Comparison of ENCODE assay signal across 32 cellular contexts in the genomic region with DNA sequence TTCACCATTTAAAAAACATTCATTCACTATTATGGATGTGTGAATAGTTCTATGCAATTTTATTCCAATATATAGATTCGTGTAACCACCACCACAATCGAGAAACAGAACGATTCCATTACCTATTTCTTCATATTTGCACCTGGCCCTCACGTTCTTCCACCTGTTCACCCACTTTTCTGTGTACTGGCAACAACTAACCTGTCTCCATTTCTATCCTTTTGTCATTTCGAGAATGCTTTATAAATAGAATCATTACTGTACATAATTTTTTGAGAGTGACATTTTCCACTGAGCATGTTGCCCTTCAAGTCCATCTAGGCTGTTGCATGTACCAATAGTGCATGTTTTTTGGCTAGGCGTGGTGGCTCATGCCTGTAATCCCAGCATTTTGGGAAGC.
"Had no signal": no experiment of that assay in that cellular context is flagged by ENCODE, and none has a peak within 500 bp of the region (broad histone marks: within the 10 kb centered on the region; RNA-seq: fewer than 3 reads in every experiment).

No MANE protein-coding gene starts in this region.

- H3K4me3 ChIP-seq: PC-9 had no signal

- DNase-seq: activated B cell treated with CpG ODN at 0.5 μM for 24 hours; activated CD4-positive, alpha-beta memory T cell treated with anti-CD3 and anti-CD28 coated beads, Interleukin-2, amount 10 ng/mL, durations not matched to agents 7 days and 5 days; activated CD4-positive, alpha-beta T cell treated with anti-CD3 and anti-CD28 coated beads for 4 hours; activated CD4-positive, alpha-beta T cell treated with anti-CD3 and anti-CD28 coated beads, Interleukin-2, amount 50 U/mL, for 1 hour; activated CD4-positive, CD25-positive, alpha-beta regulatory T cell treated with anti-CD3 and anti-CD28 coated beads, Interleukin-2, amount 50 U/mL, for 72 hours; activated CD8-positive, alpha-beta memory T cell treated with anti-CD3 and anti-CD28 coated beads for 24 hours; activated CD8-positive, alpha-beta memory T cell treated with anti-CD3 and anti-CD28 coated beads, Interleukin-2, amount 10 ng/mL, durations not matched to agents 7 days and 5 days; activated CD8-positive, alpha-beta memory T cell treated with anti-CD3 and anti-CD28 coated beads, Interleukin-2, amount 50 U/mL, for 48 hours; activated effector memory CD4-positive, alpha-beta T cell treated with Interleukin-2 at 50 U/mL for 16 hours; activated naive CD4-positive, alpha-beta T cell treated with anti-CD3 and anti-CD28 coated beads, Interleukin-2, amount 10 ng/mL, durations not matched to agents 7 days and 5 days; activated naive CD8-positive, alpha-beta T cell treated with anti-CD3 and anti-CD28 coated beads, Interleukin-2, amount 50 U/mL, for 24 hours; activated T-cell treated with anti-CD3 and anti-CD28 coated beads, Interleukin-2, amount 50 U/mL, for 48 hours; anterior cingulate cortex; caudate nucleus; cerebellar nuclear complex; NCI-H1105; NCI-H1417 treated with DMSO at 0.1 percent for 48 hours; NCI-H2029; NCI-H510A; NCI-H526; NCI-H748 treated with DMSO at 0.1 percent for 48 hours; NK-92 treated with Interleukin-12 subunit alpha and Interleukin-12 subunit beta, amount 100 ng/mL, for 24 hours; PC-9; SW 1271; T-helper 1 cell; T-helper 2 cell; T-helper 9 cell had no signal

- H3K27ac ChIP-seq: PC-9, RWPE1, VCaP had no signal

- FAIRE-seq: bronchial epithelial cell, RCC 7860 had no signal

- ATAC-seq: activated CD8-positive, alpha-beta memory T cell treated with anti-CD3 and anti-CD28 coated beads, Interleukin-2, amount 10 ng/mL, durations not matched to agents 7 days and 5 days; activated naive CD8-positive, alpha-beta T cell treated with anti-CD3 and anti-CD28 coated beads, Interleukin-2, amount 50 U/mL, for 24 hours; Right ventricle myocardium inferior had no signal
